Comparison of ENCODE assay signal across 28 cellular contexts in genomic region chr1:195065437-195065836, GRCh38.
"Had no signal": no experiment of that assay in that cellular context is flagged by ENCODE, and none has a peak within 500 bp of the region (broad histone marks: within the 10 kb centered on the region; RNA-seq: fewer than 3 reads in every experiment).

No MANE protein-coding gene starts in this region.

- H3K36me3 ChIP-seq: brain microvascular endothelial cell, esophagus muscularis mucosa, gastrocnemius medialis, heart left ventricle had no signal

- ATAC-seq: activated naive CD4-positive, alpha-beta T cell treated with anti-CD3 and anti-CD28 coated beads, Interleukin-2, amount 50 U/mL, for 72 hours; activated T-cell treated with anti-CD3 and anti-CD28 coated beads, Interleukin-2, amount 50 U/mL, for 72 hours; effector memory CD8-positive, alpha-beta T cell; foreskin keratinocyte; gastrocnemius medialis; heart left ventricle; WTC11 had no signal

- H3K4me3 ChIP-seq: esophagus muscularis mucosa, gastrocnemius medialis, heart left ventricle had no signal

- H3K4me1 ChIP-seq: esophagus muscularis mucosa, foreskin keratinocyte, gastrocnemius medialis, heart left ventricle had no signal

- H3K27ac ChIP-seq: brain microvascular endothelial cell, esophagus muscularis mucosa, foreskin keratinocyte, gastrocnemius medialis, heart left ventricle, VCaP had no signal

- H3K9me3 ChIP-seq: esophagus muscularis mucosa, gastrocnemius medialis, heart left ventricle had no signal

- DNase-seq: activated CD4-positive, alpha-beta memory T cell treated with anti-CD3 and anti-CD28 coated beads, Interleukin-2, amount 10 ng/mL, durations not matched to agents 7 days and 5 days; activated CD4-positive, alpha-beta T cell treated with anti-CD3 and anti-CD28 coated beads for 1 hour; activated CD4-positive, alpha-beta T cell treated with anti-CD3 and anti-CD28 coated beads for 4 hours; activated CD4-positive, alpha-beta T cell treated with anti-CD3 and anti-CD28 coated beads, Interleukin-2, amount 10 ng/mL, durations not matched to agents 7 days and 5 days; activated CD4-positive, alpha-beta T cell treated with anti-CD3 and anti-CD28 coated beads, Interleukin-2, amount 50 U/mL, for 4 hours; activated CD8-positive, alpha-beta memory T cell treated with anti-CD3 and anti-CD28 coated beads, Interleukin-2, amount 50 U/mL, for 48 hours; activated gamma-delta T cell; activated naive CD4-positive, alpha-beta T cell; activated naive CD4-positive, alpha-beta T cell treated with anti-CD3 and anti-CD28 coated beads, Interleukin-2, amount 10 ng/mL, durations not matched to agents 7 days and 5 days; activated naive CD8-positive, alpha-beta T cell treated with anti-CD3 and anti-CD28 coated beads, Interleukin-2, amount 10 ng/mL, durations not matched to agents 7 days and 5 days; activated T-cell treated with anti-CD3 and anti-CD28 coated beads for 4 hours; activated T-cell treated with anti-CD3 and anti-CD28 coated beads, Interleukin-2, amount 50 U/mL, for 24 hours; activated T-cell treated with anti-CD3 and anti-CD28 coated beads, Interleukin-2, amount 50 U/mL, for 72 hours; brain microvascular endothelial cell; cortex of kidney; dermis blood vessel endothelial cell; effector CD4-positive, alpha-beta T cell; effector memory CD8-positive, alpha-beta T cell; erythroblast; foreskin keratinocyte; gastrocnemius medialis; glutamatergic neuron; heart left ventricle; T-helper 2 cell had no signal

- H3K27me3 ChIP-seq: brain microvascular endothelial cell, esophagus muscularis mucosa, foreskin keratinocyte, gastrocnemius medialis, heart left ventricle had no signal
